ENCODE assay signal across 8 cellular contexts in genomic region chr12:68237068-68237467, GRCh38. TPM values are rescaled to one million over a fixed set of nuclear protein-coding genes. Genes with fewer than 3 reads are reported as not detected.
DNase-seq lines count a peak whose midpoint lies in the region; ATAC-seq and TF ChIP-seq lines count a peak whose summit lies in the region.

No MANE protein-coding gene starts in this region.

- H3K4me1 Mint-ChIP-seq in activated T-cell treated with anti-CD3 and anti-CD28 coated beads, Interleukin-2, amount 50 U/mL, for 4 hours (ENCODE audit: low read depth), result peaks cover 54% of the 10 kb centered on the region

- no peaks in the 10 kb centered on the region for H3K27me3 ChIP-seq in SJCRH30
- no peaks in the 10 kb centered on the region for H3K27me3 ChIP-seq in suprapubic skin

- 59% methylated on average over 2 of the region's 2 CpGs for WGBS in suprapubic skin

- TF ChIP-seq EP300 in suprapubic skin (IDR thresholded peaks at IDR 0.05), result no peak

- H3K4me3 ChIP-seq in SJCRH30, result no peak overlapping the region
- no peak overlapping the region for H3K4me3 ChIP-seq in fibroblast of pulmonary artery (replicated peaks; ENCODE audit: low read depth, low read length)
- H3K4me3 ChIP-seq in suprapubic skin, result peak overlapping the region; percentile 27

- H3K4me3 Mint-ChIP-seq in activated T-cell treated with anti-CD3 and anti-CD28 coated beads, Interleukin-2, amount 50 U/mL, for 4 hours, result peak overlapping the region; percentile 65

- no peak for TF ChIP-seq POLR2A in suprapubic skin (IDR thresholded peaks at IDR 0.05)

- peaks cover 1% of the 10 kb centered on the region for H3K27me3 Mint-ChIP-seq in activated T-cell treated with anti-CD3 and anti-CD28 coated beads, Interleukin-2, amount 50 U/mL, for 4 hours (ENCODE audit: low read depth)

- no peak for ATAC-seq in activated T-cell treated with anti-CD3 and anti-CD28 coated beads, Interleukin-2, amount 50 U/mL, for 4 hours
- ATAC-seq in HG03139 (IDR thresholded peaks at IDR 0.05; ENCODE audit: unreplicated experiment), result no peak

- H3K36me3 ChIP-seq in SJCRH30 (no peaks in the 10 kb centered on the region), suprapubic skin (no peaks in the 10 kb centered on the region)

- DNase-seq in activated T-cell treated with anti-CD3 and anti-CD28 coated beads, Interleukin-2, amount 50 U/mL, for 4 hours, result no peak
- no peak for DNase-seq in activated T-cell treated with anti-CD3 and anti-CD28 coated beads, Interleukin-2, amount 50 U/mL, for 48 hours
- DNase-seq in SJCRH30 (no peak), fibroblast of pulmonary artery (ENCODE audit: low read depth) (no peak), suprapubic skin (ENCODE audit: low spot score in 2 of 2) (no peak), NCI-H226 (no peak)
- DNase-seq in stimulated activated CD4-positive, alpha-beta T cell treated with anti-CD3 and anti-CD28 coated beads, Interleukin-4, amount 100 ng/mL, for 4 hours, result no peak

- no peaks in the 10 kb centered on the region for H3K9me3 Mint-ChIP-seq in activated T-cell treated with anti-CD3 and anti-CD28 coated beads, Interleukin-2, amount 50 U/mL, for 4 hours

- peaks cover 1% of the 10 kb centered on the region for H3K36me3 Mint-ChIP-seq in activated T-cell treated with anti-CD3 and anti-CD28 coated beads, Interleukin-2, amount 50 U/mL, for 4 hours (ENCODE audit: insufficient read depth)

- no peaks in the 10 kb centered on the region for H3K9me3 ChIP-seq in SJCRH30 (replicated peaks)
- no peaks in the 10 kb centered on the region for H3K9me3 ChIP-seq in suprapubic skin

- H3K27ac ChIP-seq in SJCRH30, result peak overlapping the region; percentile 46
- no peak overlapping the region for H3K27ac ChIP-seq in suprapubic skin

- H3K4me1 ChIP-seq in SJCRH30, result peaks cover 21% of the 10 kb centered on the region
- peaks cover 7% of the 10 kb centered on the region for H3K4me1 ChIP-seq in suprapubic skin

- TF ChIP-seq CTCF in fibroblast of pulmonary artery (IDR thresholded peaks at IDR 0.05; ENCODE audit: low read length, missing control alignments) (peak; percentile 19), suprapubic skin (IDR thresholded peaks at IDR 0.05) (no peak)

RNA-seq across cellular contexts. Expression of gene IL26, which starts 11.5 kb away (rescaled TPM):
- total RNA-seq in activated T-cell treated with anti-CD3 and anti-CD28 coated beads, Interleukin-2, amount 50 U/mL, for 4 hours, result 1 to 10 TPM in 1 of 3 donors, under 1 TPM in 2; 0.28 to 2.6 (median 0.84) TPM
- not detected in 2 replicates for total RNA-seq in SJCRH30 (2014; rRNA removed; shearing (Covaris generic))
- total RNA-seq in suprapubic skin, result not detected

RNA-seq across cellular contexts. Expression of gene IL22, which starts 16.3 kb away (rescaled TPM):
- 1 to 10 TPM; 1.2 to 6.0 (median 1.5) TPM for total RNA-seq in activated T-cell treated with anti-CD3 and anti-CD28 coated beads, Interleukin-2, amount 50 U/mL, for 4 hours
- total RNA-seq in SJCRH30 (2014; rRNA removed; shearing (Covaris generic)), result not detected in 2 replicates
- not detected for total RNA-seq in suprapubic skin
